1 cellular context compared by ENCODE assay signal in the genomic region with DNA sequence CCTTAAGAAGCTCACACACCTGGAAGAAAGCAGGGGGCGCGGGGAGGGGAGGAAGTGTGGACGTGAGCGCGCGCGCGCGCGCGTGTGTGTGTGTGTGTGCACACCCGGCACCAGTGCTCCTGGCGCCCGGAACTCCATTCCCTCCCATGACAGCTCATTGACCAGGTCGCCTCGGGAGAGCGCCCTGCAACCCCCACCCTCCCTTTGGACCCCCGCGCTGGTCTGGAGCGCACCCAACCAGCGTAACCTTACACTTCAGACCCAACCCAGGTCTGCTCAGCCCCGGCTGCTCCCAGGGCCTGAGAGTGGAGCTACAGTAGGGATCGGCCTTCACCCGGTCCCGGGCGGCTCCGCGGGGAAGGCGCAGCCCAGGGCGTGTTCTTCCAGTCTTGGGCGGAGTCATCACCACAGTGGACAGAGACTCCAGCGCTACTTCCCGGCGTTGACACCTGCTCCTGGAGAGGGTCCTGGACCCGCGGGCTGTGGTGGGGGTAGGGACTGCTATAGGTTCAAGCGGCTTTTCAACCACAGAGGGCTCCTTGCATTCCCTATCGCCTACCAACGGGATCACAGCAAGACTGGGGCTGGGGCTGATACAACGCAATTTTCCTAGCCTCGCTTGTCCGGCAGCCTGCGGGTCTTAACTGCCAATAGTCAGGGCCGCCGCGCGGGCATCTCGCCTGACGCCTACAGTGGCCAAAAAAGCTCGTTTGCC.
TF ChIP-seq lines count a peak whose summit lies in the region.

No MANE protein-coding gene starts in this region.

TF ChIP-seq in IMR-90, 13 proteins besides CTCF, POLR2A, EP300 and RAD21:
- TF ChIP-seq CHD1 (IDR thresholded peaks at IDR 0.05; ENCODE audit: low read depth, low read length): no peak
- TF ChIP-seq USF2 (IDR thresholded peaks at IDR 0.05; ENCODE audit: low read depth, low read length): no peak
- no peak for TF ChIP-seq CEBPB (IDR thresholded peaks at IDR 0.05; ENCODE audit: low read depth, low read length)
- TF ChIP-seq SMC3 (IDR thresholded peaks at IDR 0.05; ENCODE audit: low read depth, low read length): no peak
- TF ChIP-seq MXI1 (IDR thresholded peaks at IDR 0.05; ENCODE audit: borderline replicate concordance, low read depth, low read length): no peak
- no peak for TF ChIP-seq NFE2L2 (IDR thresholded peaks at IDR 0.05; ENCODE audit: low read depth, low read length)
- no peak for TF ChIP-seq FOS (IDR thresholded peaks at IDR 0.05; ENCODE audit: low read depth, low read length)
- no peak for TF ChIP-seq RCOR1 (IDR thresholded peaks at IDR 0.05; ENCODE audit: insufficient replicate concordance, low read length)
- TF ChIP-seq RFX5 (IDR thresholded peaks at IDR 0.05; ENCODE audit: low read depth, low read length): no peak
- TF ChIP-seq MAZ (IDR thresholded peaks at IDR 0.05; ENCODE audit: borderline replicate concordance, low read depth, low read length): no peak
- TF ChIP-seq, protein P1, sequence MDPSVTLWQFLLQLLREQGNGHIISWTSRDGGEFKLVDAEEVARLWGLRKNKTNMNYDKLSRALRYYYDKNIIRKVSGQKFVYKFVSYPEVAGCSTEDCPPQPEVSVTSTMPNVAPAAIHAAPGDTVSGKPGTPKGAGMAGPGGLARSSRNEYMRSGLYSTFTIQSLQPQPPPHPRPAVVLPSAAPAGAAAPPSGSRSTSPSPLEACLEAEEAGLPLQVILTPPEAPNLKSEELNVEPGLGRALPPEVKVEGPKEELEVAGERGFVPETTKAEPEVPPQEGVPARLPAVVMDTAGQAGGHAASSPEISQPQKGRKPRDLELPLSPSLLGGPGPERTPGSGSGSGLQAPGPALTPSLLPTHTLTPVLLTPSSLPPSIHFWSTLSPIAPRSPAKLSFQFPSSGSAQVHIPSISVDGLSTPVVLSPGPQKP (IDR thresholded peaks at IDR 0.05; ENCODE audit: borderline replicate concordance, low read depth, low read length): no peak
- TF ChIP-seq MAFK (IDR thresholded peaks at IDR 0.05; ENCODE audit: low read depth, low read length): no peak
- TF ChIP-seq BHLHE40 (IDR thresholded peaks at IDR 0.05; ENCODE audit: low read depth, low read length): no peak
